ENCODE assay signal across 8 cellular contexts in the genomic region with DNA sequence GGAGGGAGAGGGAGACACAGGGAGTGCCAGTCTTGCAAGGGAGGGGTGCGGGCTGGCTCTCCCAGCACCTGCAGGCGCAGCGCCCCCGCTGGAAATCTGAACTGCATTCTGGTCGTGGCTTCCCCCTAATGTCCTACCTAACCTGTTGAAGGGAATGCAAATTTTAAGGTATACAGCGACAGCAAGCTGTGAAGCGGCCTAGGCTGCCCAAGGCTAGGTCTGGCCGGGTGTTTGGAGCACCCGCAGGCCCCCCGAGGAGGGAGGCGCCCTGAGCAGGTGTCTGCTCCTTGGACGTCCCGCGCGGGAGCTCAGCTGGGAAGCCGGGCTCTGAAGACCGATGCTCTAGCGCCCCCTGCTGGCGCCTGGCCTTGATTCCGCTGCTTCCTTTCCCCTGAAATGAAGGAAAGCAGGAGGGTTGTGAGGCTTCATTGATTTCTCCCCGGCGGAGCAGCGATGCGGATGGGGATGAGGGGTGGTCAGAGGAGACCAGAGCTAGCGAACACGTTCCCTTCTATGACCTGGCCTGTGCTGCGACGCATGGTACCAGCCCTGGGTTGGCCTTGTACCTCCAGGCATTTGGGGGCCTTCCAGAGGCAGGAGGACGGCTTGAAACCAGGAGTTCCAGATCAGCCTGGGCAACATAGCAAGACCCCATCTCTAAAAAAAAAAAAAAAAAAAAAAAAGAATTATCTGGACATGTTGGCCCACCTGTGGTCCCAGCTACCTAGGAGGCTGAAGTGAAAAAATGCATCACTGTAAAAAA.
A peak's percentile ranks its signal among the peaks of the same experiment; 100 is the strongest.
DNase-seq lines count a peak whose midpoint lies in the region; ATAC-seq and TF ChIP-seq lines count a peak whose summit lies in the region.

No MANE protein-coding gene starts in this region.

- peak; percentile 94 for TF ChIP-seq CTCF in hepatocyte (IDR thresholded peaks at IDR 0.05; ENCODE audit: poor library complexity)

- no peak overlapping the region for H3K27ac ChIP-seq in hepatocyte
- no peak overlapping the region for H3K27ac ChIP-seq in rectal smooth muscle tissue (ENCODE audit: low read depth, low read length)

- WGBS in hepatocyte (ENCODE audit: low lambda C conversion rate, missing lambda C conversion rate) = 7% methylated on average over 24 of the region's 29 CpGs

- DNase-seq in NCI-H1417 (lab: John Stamatoyannopoulos, UW) (peak; percentile 22 to 87 (median 61)), NCI-H1417 treated with DMSO at 0.1 percent for 48 hours (lab: John Stamatoyannopoulos, UW) (no peak), M059J (ENCODE audit: low read depth) (peak; percentile 62), SKM-1 treated with dmso at 0.1 percent for 144 hours (lab: John Stamatoyannopoulos, UW; ENCODE audit: unreplicated experiment) (peak; percentile 49), amygdala (lab: John Stamatoyannopoulos, UW) (peak in 55 of 56 donors; percentile 4 to 87 (median 50)), hepatocyte (ENCODE audit: low spot score) (peak; percentile 96)

- H2AFZ ChIP-seq in hepatocyte = no peak overlapping the region

- peak overlapping the region; percentile 89 for H3K4me2 ChIP-seq in hepatocyte

- no peaks in the 10 kb centered on the region for H3K9me3 ChIP-seq in hepatocyte (ENCODE audit: low read depth)

- H3K9me2 ChIP-seq in hepatocyte (replicated peaks; ENCODE audit: insufficient read depth) = no peaks in the 10 kb centered on the region

- H3K27me3 ChIP-seq in hepatocyte (no peaks in the 10 kb centered on the region), rectal smooth muscle tissue (ENCODE audit: control insufficient read depth, insufficient read depth, low read length) (no peaks in the 10 kb centered on the region)

- no peaks in the 10 kb centered on the region for H4K20me1 ChIP-seq in hepatocyte (ENCODE audit: insufficient read depth, poor library complexity, severe bottlenecking)

- no peak for ATAC-seq in HG03460 (IDR thresholded peaks at IDR 0.05; ENCODE audit: unreplicated experiment)

- no peak overlapping the region for H3K4me3 ChIP-seq in hepatocyte
- H3K4me3 ChIP-seq in rectal smooth muscle tissue (ENCODE audit: low read length) = peak overlapping the region; percentile 51

- H3K4me1 ChIP-seq in hepatocyte (ENCODE audit: insufficient read depth) = no peaks in the 10 kb centered on the region
- no peaks in the 10 kb centered on the region for H3K4me1 ChIP-seq in rectal smooth muscle tissue (ENCODE audit: control insufficient read depth, insufficient read depth, low read length)

- no peak overlapping the region for H3K9ac ChIP-seq in rectal smooth muscle tissue (ENCODE audit: low read length)

- H3K36me3 ChIP-seq in hepatocyte (replicated peaks; ENCODE audit: insufficient read depth, low read depth) = no peaks in the 10 kb centered on the region
- no peaks in the 10 kb centered on the region for H3K36me3 ChIP-seq in rectal smooth muscle tissue (ENCODE audit: control insufficient read depth, insufficient read depth, low read length)

- H3K79me2 ChIP-seq in hepatocyte = no peaks in the 10 kb centered on the region
